Comparison of ENCODE assay signal across 9 cellular contexts in genomic region chr2:114499101-114499500, GRCh38. TPM values are rescaled to one million over a fixed set of nuclear protein-coding genes. Genes with fewer than 3 reads are reported as not detected.
"Had no signal": no experiment of that assay in that cellular context is flagged by ENCODE, and none has a peak within 500 bp of the region (broad histone marks: within the 10 kb centered on the region; RNA-seq: fewer than 3 reads in every experiment).

No MANE protein-coding gene starts in this region.

- H2AFZ ChIP-seq: GM23248 had no signal

- DNase-seq: GM23248, GOT3, H7, HFFc6, IMR-90 had no signal

- H3K4me1 ChIP-seq: HAP-1 had no signal

- H3K9ac ChIP-seq: GM23248 had no signal

- ATAC-seq: HCT116 had no signal

- H3K36me3 ChIP-seq: HAP-1 had no signal

- H3K27ac ChIP-seq: GM23248 had no signal

- H3K9me3 ChIP-seq: HAP-1 had no signal

- FAIRE-seq: HTR-8/SVneo had no signal

- H3K4me3 ChIP-seq: GM23248, HAP-1 had no signal

RNA-seq across cellular contexts. Expression of gene DPP10, which starts 56.7 kb away (rescaled TPM):
- total RNA-seq: GM23248, HFFc6, HT-29, IMR-90 had no signal
- polyA plus RNA-seq: GM23248, IMR-90 had no signal
